1 cellular context compared by ENCODE assay signal in genomic region chr12:96513166-96513565, GRCh38.
TF ChIP-seq lines count a peak whose summit lies in the region.

No MANE protein-coding gene starts in this region.

TF ChIP-seq in GM23338, 12 proteins besides CTCF, POLR2A, EP300 and RAD21 (continued from another document):
- TF ChIP-seq ZNF114 (CRISPR knock-in tag; IDR thresholded peaks at IDR 0.05) = no peak
- no peak for TF ChIP-seq CREB1 (CRISPR knock-in tag; IDR thresholded peaks at IDR 0.05; ENCODE audit: low read depth)
- no peak for TF ChIP-seq EZH2phosphoT487 (IDR thresholded peaks at IDR 0.05; ENCODE audit: unreplicated experiment)
- no peak for TF ChIP-seq STAT1 (IDR thresholded peaks at IDR 0.05; ENCODE audit: unreplicated experiment)
- TF ChIP-seq ETS1 (IDR thresholded peaks at IDR 0.05) = no peak
- TF ChIP-seq EZH2 (IDR thresholded peaks at IDR 0.05; ENCODE audit: low read depth, unreplicated experiment) = no peak
